Comparison of ENCODE assay signal across 8 cellular contexts in the genomic region with DNA sequence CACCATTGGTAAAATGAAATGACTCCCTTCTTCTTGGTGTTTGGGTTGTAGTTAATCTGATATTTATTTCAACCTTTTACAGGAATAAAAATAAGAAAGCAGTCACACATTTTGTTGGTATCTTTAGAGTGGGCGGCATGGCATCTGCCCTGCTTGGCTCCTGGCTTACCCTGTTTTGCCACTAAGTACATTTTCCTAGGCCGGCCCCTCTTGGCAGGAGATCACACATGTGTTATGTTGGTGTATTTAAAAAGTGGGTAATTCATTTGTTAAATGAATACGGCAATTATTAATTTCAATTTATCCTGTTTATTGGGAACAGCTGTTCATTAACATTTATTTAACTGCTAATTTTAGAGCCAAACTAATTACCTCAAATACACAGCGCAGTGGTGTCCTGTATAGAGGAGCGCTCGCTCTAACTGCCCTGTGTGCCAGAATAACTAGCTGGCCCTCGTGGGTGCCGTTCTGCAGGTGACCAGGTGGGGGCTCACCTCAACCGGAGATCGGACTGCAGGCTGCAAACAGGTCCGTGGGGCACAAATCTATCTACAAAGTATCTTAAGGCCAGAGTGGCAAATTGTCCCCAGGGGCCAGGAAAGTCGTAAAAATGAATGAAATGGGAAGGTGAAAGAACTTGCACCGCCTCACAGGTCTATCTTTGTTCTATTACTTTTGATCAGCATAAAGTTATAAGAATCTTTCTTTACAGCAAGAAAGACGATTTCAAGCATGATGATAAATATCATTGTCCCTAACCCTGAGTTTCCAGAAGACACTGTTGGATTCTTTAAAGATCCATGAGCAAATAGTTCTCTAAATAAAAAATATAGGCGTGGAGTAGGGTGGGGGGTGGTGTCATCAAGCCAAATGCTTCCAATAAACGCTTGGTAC.
DNase-seq lines count a peak whose midpoint lies in the region; ATAC-seq lines count a peak whose summit lies in the region.

No MANE protein-coding gene starts in this region.

- DNase-seq in NCI-H187 (lab: John Stamatoyannopoulos, UW): peak; percentile 9 to 20
- DNase-seq in NCI-H187 treated with DMSO at 0.1 percent for 48 hours (lab: John Stamatoyannopoulos, UW): no peak
- DNase-seq in NCI-H1092 (lab: John Stamatoyannopoulos, UW): peak; percentile 42
- DNase-seq in T-helper 1 cell: peak; percentile 17 to 58 (median 43)
- DNase-seq in amniotic stem cell (lab: John Stamatoyannopoulos, UW): peak; percentile 46
- DNase-seq in hippocampal formation (lab: John Stamatoyannopoulos, UW): peak; percentile 67 to 69
- peak; percentile 49 to 65 for DNase-seq in stimulated activated CD4-positive, alpha-beta T cell treated with anti-CD3 and anti-CD28 coated beads, Interleukin-12 subunit alpha, Interleukin-12 subunit beta, amount 100 ng/mL, for 24 hours (ENCODE audit: low read depth in 2 of 2)

- peak; percentile 99 for ATAC-seq in HG02610 (IDR thresholded peaks at IDR 0.05; ENCODE audit: unreplicated experiment)
